In genomic region chr14:61561657-61562276, GRCh38 we compare ENCODE assay signal across 1 cellular context.
A peak's percentile ranks its signal among the peaks of the same experiment; 100 is the strongest.
TF ChIP-seq lines count a peak whose summit lies in the region.

No MANE protein-coding gene starts in this region.

TF ChIP-seq in HepG2, 621 proteins besides CTCF, POLR2A, EP300 and RAD21 (continued from another document and continues in another):
- TF ChIP-seq ZNF574 (CRISPR knock-in tag; IDR thresholded peaks at IDR 0.05) (peak; percentile 53; the same call in 1 of the 2 replicates), MNT (IDR thresholded peaks at IDR 0.05) (0 out of 2 replicates have a peak, but pooled peaks have one; percentile 19), ZNF589 (CRISPR knock-in tag; conservative IDR thresholded peaks at IDR 0.05) (no peak), ATRX (CRISPR knock-in tag; IDR thresholded peaks at IDR 0.05; ENCODE audit: borderline replicate concordance) (no peak), ZMAT5 (CRISPR knock-in tag; IDR thresholded peaks at IDR 0.05; ENCODE audit: borderline replicate concordance, low read depth) (no peak), THAP11 (CRISPR knock-in tag; IDR thresholded peaks at IDR 0.05) (peak; percentile 73; the same call in 1 of the 2 replicates), NCOA1 (CRISPR knock-in tag; IDR thresholded peaks at IDR 0.05) (no peak), ZNF773 (CRISPR knock-in tag; IDR thresholded peaks at IDR 0.05; ENCODE audit: borderline replicate concordance) (no peak), DZIP1 (CRISPR knock-in tag; IDR thresholded peaks at IDR 0.05) (no peak), IKZF4 (CRISPR knock-in tag; IDR thresholded peaks at IDR 0.05; ENCODE audit: borderline replicate concordance, low read depth, not compliant biosample characterization) (no peak), HOXA7 (CRISPR knock-in tag; IDR thresholded peaks at IDR 0.05) (no peak), BCLAF1 (IDR thresholded peaks at IDR 0.05) (no peak), ZNF253 (CRISPR knock-in tag; IDR thresholded peaks at IDR 0.05; ENCODE audit: borderline replicate concordance) (peak; percentile 31; the same call in 1 of the 2 replicates), TERF1 (CRISPR knock-in tag; IDR thresholded peaks at IDR 0.05) (no peak), ARID5B (CRISPR knock-in tag; IDR thresholded peaks at IDR 0.05) (peak; percentile 93), ZBTB21 (CRISPR knock-in tag; IDR thresholded peaks at IDR 0.05) (no peak), ZNF674 (CRISPR knock-in tag; IDR thresholded peaks at IDR 0.05; ENCODE audit: low read depth) (no peak), ZNF572 (CRISPR knock-in tag; IDR thresholded peaks at IDR 0.05) (0 out of 2 replicates have a peak, but pooled peaks have one; percentile 10), AGO2 (optimal IDR thresholded peaks at IDR 0.05; ENCODE audit: low read depth, low read length) (no peak), PAWR (CRISPR knock-in tag; IDR thresholded peaks at IDR 0.05; ENCODE audit: borderline replicate concordance) (no peak), ZNF724P (CRISPR knock-in tag; IDR thresholded peaks at IDR 0.05; ENCODE audit: borderline replicate concordance) (peak; percentile 24; the same call in 1 of the 2 replicates), GZF1 (CRISPR knock-in tag; IDR thresholded peaks at IDR 0.05) (no peak), ZNF326 (CRISPR knock-in tag; IDR thresholded peaks at IDR 0.05; ENCODE audit: borderline replicate concordance) (no peak), ZNF230 (CRISPR knock-in tag; IDR thresholded peaks at IDR 0.05) (0 out of 2 replicates have a peak, but pooled peaks have one; percentile 38), RFX1 (IDR thresholded peaks at IDR 0.05) (no peak), ZNF296 (CRISPR knock-in tag; conservative IDR thresholded peaks at IDR 0.05) (0 out of 2 replicates have a peak, but pooled peaks have one; percentile 46), STAG1 (CRISPR knock-in tag; IDR thresholded peaks at IDR 0.05) (peak; percentile 61), ZC3H13 (CRISPR knock-in tag; IDR thresholded peaks at IDR 0.05) (no peak), ZNF781 (CRISPR knock-in tag; IDR thresholded peaks at IDR 0.05; ENCODE audit: borderline replicate concordance, not compliant biosample characterization) (peak; percentile 52), ZNF333 (CRISPR knock-in tag; IDR thresholded peaks at IDR 0.05; ENCODE audit: borderline replicate concordance) (peak; percentile 49; the same call in 1 of the 2 replicates), GPBP1L1 (CRISPR knock-in tag; IDR thresholded peaks at IDR 0.05) (no peak), ZNF710 (CRISPR knock-in tag; IDR thresholded peaks at IDR 0.05; ENCODE audit: borderline replicate concordance) (peak; percentile 68), GRHL1 (CRISPR knock-in tag; conservative IDR thresholded peaks at IDR 0.05) (no peak), PAF1 (CRISPR knock-in tag; IDR thresholded peaks at IDR 0.05) (0 out of 2 replicates have a peak, but pooled peaks have one; percentile 58)
